In genomic region chr10:33365871-33366411, GRCh38 we compare ENCODE assay signal across 8 cellular contexts. TPM values are rescaled to one million over a fixed set of nuclear protein-coding genes. Genes with fewer than 3 reads are reported as not detected.
A peak's percentile ranks its signal among the peaks of the same experiment; 100 is the strongest.
DNase-seq lines count a peak whose midpoint lies in the region; ATAC-seq lines count a peak whose summit lies in the region.

No MANE protein-coding gene starts in this region.

- no peak overlapping the region for H3K4me3 ChIP-seq in mesodermal cell (ENCODE audit: extremely low read depth, insufficient read depth, low read length, poor library complexity, severe bottlenecking)

- H3K4me1 Mint-ChIP-seq in activated T-helper 2 cell treated with anti-CD3 and anti-CD28 coated beads, Interferon-gamma antibody, Interleukin-2, Interleukin-4, amounts not matched to agents 10 μg/mL and 5 μg/mL and 100 μg/mL, durations not matched to agents 14 hours and 24 hours and 36 hours (ENCODE audit: low read depth): peaks cover 29% of the 10 kb centered on the region

- H3K27me3 Mint-ChIP-seq in activated T-helper 2 cell treated with anti-CD3 and anti-CD28 coated beads, Interferon-gamma antibody, Interleukin-2, Interleukin-4, amounts not matched to agents 10 μg/mL and 5 μg/mL and 100 μg/mL, durations not matched to agents 14 hours and 24 hours and 36 hours (ENCODE audit: low read depth): no peaks in the 10 kb centered on the region

- H3K36me3 ChIP-seq in mesodermal cell (ENCODE audit: control insufficient read depth, insufficient read depth, low read length): no peaks in the 10 kb centered on the region

- peaks cover 7% of the 10 kb centered on the region for H3K36me3 Mint-ChIP-seq in activated T-helper 2 cell treated with anti-CD3 and anti-CD28 coated beads, Interferon-gamma antibody, Interleukin-2, Interleukin-4, amounts not matched to agents 10 μg/mL and 5 μg/mL and 100 μg/mL, durations not matched to agents 14 hours and 24 hours and 36 hours (ENCODE audit: low read depth)

- peak overlapping the region; percentile 75 for H3K27ac ChIP-seq in mesodermal cell (ENCODE audit: low read depth, low read length, severe bottlenecking)

- peaks cover 45% of the 10 kb centered on the region for H3K9me3 Mint-ChIP-seq in activated T-helper 2 cell treated with anti-CD3 and anti-CD28 coated beads, Interferon-gamma antibody, Interleukin-2, Interleukin-4, amounts not matched to agents 10 μg/mL and 5 μg/mL and 100 μg/mL, durations not matched to agents 14 hours and 24 hours and 36 hours

- peak overlapping the region; percentile 83 for H3K27ac Mint-ChIP-seq in activated T-helper 2 cell treated with anti-CD3 and anti-CD28 coated beads, Interferon-gamma antibody, Interleukin-2, Interleukin-4, amounts not matched to agents 10 μg/mL and 5 μg/mL and 100 μg/mL, durations not matched to agents 14 hours and 24 hours and 36 hours

- peaks cover 29% of the 10 kb centered on the region for H3K9me3 ChIP-seq in mesodermal cell (ENCODE audit: control insufficient read depth, low read length)

- no peak for ATAC-seq in GM19023 (IDR thresholded peaks at IDR 0.05; ENCODE audit: unreplicated experiment)

- peak; percentile 11 for DNase-seq in DMS53 (lab: John Stamatoyannopoulos, UW)
- peak; percentile 99 for DNase-seq in LHCN-M2 (ENCODE audit: low read depth)
- no peak for DNase-seq in activated T-helper 2 cell treated with anti-CD3 and anti-CD28 coated beads, Interferon-gamma antibody, Interleukin-2, Interleukin-4, amounts not matched to agents 10 μg/mL and 5 μg/mL and 100 μg/mL, durations not matched to agents 14 hours and 24 hours and 36 hours (ENCODE audit: low spot score)
- DNase-seq in NCI-H2171 (lab: John Stamatoyannopoulos, UW): no peak
- DNase-seq in nucleus accumbens (lab: John Stamatoyannopoulos, UW): no peak
- no peak for DNase-seq in OCI-M2 (lab: John Stamatoyannopoulos, UW; ENCODE audit: unreplicated experiment)

- intact Hi-C loops in activated T-helper 2 cell treated with anti-CD3 and anti-CD28 coated beads, Interferon-gamma antibody, Interleukin-2, Interleukin-4, amounts not matched to agents 10 μg/mL and 5 μg/mL and 100 μg/mL, durations not matched to agents 14 hours and 24 hours and 36 hours (cut with micrococcal nuclease): loop anchor here (1.0 to 5.0 kb wide), 6 partner anchors 11 to 916 kb away; no protein-coding TSS in a partner anchor

- no peak overlapping the region for H3K4me3 Mint-ChIP-seq in activated T-helper 2 cell treated with anti-CD3 and anti-CD28 coated beads, Interferon-gamma antibody, Interleukin-2, Interleukin-4, amounts not matched to agents 10 μg/mL and 5 μg/mL and 100 μg/mL, durations not matched to agents 14 hours and 24 hours and 36 hours (ENCODE audit: low read depth)

- H3K4me1 ChIP-seq in mesodermal cell (ENCODE audit: control insufficient read depth, insufficient read depth, low read length, poor library complexity, severe bottlenecking): peaks cover 8% of the 10 kb centered on the region

RNA-seq across cellular contexts. Expression of gene NRP1, which starts 31.5 kb away (rescaled TPM):
- 174 and 181 TPM in 2 replicates for total RNA-seq in LHCN-M2 (2014; rRNA removed)
- 76.1 TPM for polyA plus RNA-seq in LHCN-M2 (2012)
- total RNA-seq in activated T-helper 2 cell treated with anti-CD3 and anti-CD28 coated beads, Interferon-gamma antibody, Interleukin-2, Interleukin-4, amounts not matched to agents 10 μg/mL and 5 μg/mL and 100 μg/mL, durations not matched to agents 14 hours and 24 hours and 36 hours: 6.1 and 6.6 TPM in 2 replicates
- polyA plus RNA-seq in mesodermal cell (2013, experiment 1 of 2): 131 TPM
- polyA plus RNA-seq in mesodermal cell (2013, experiment 2 of 2): 119 TPM

Comparison
In these comparisons a context has a peak if more than half of its experiments do, and no peak if none do; other contexts are left out.
1. DNase-seq: peak in DMS53 (single experiment) and LHCN-M2 (single experiment); none in activated T-helper 2 cell treated with anti-CD3 and anti-CD28 coated beads, Interferon-gamma antibody, Interleukin-2, Interleukin-4, amounts not matched to agents 10 μg/mL and 5 μg/mL and 100 μg/mL, durations not matched to agents 14 hours and 24 hours and 36 hours (single experiment), NCI-H2171 (single experiment), nucleus accumbens (0 of 56) and OCI-M2 (single experiment).
2. RNA of gene NRP1, which starts 31.5 kb away (total RNA-seq): 174 to 181 TPM in LHCN-M2; 6.1 to 6.6 TPM in activated T-helper 2 cell treated with anti-CD3 and anti-CD28 coated beads, Interferon-gamma antibody, Interleukin-2, Interleukin-4, amounts not matched to agents 10 μg/mL and 5 μg/mL and 100 μg/mL, durations not matched to agents 14 hours and 24 hours and 36 hours; every median in the first group is over 10 times any median in the second.